15 cellular contexts compared by ENCODE assay signal in the genomic region with DNA sequence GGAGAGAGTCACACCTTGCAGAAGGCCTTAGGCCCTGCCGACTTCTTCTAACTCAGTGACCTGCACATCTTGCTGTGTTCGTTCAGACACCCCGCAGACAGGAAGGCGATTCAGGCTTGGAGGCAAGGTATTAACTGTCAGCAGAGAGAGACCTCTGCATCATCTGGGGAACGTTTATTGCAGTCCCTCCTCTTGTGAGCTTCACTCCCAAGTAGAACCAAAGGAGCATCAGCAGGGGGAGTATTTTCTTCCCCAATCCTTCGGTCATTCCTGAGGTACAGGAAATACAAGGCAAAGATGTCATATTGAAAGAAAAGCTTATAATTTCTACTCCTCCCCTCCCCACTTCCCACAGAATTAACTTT.
A peak's percentile ranks its signal among the peaks of the same experiment; 100 is the strongest.
DNase-seq lines count a peak whose midpoint lies in the region; ATAC-seq and TF ChIP-seq lines count a peak whose summit lies in the region.
"Had no signal": no experiment of that assay in that cellular context is flagged by ENCODE, and none has a peak within 500 bp of the region (broad histone marks: within the 10 kb centered on the region; RNA-seq: fewer than 3 reads in every experiment).

No MANE protein-coding gene starts in this region.

- no peaks in the 10 kb centered on the region for H3K27me3 ChIP-seq in H9 (ENCODE audit: insufficient read depth, low read length)
- no peaks in the 10 kb centered on the region for H3K27me3 ChIP-seq in lower lobe of right lung (ENCODE audit: low read depth)
- no peaks in the 10 kb centered on the region for H3K27me3 ChIP-seq in thyroid gland

- H3K9me3 ChIP-seq in H9 (ENCODE audit: control insufficient read depth, low read depth, low read length), result no peaks in the 10 kb centered on the region
- H3K9me3 ChIP-seq in lower lobe of right lung, result no peaks in the 10 kb centered on the region
- no peaks in the 10 kb centered on the region for H3K9me3 ChIP-seq in thyroid gland

- H3K36me3 ChIP-seq in lower lobe of right lung (no peaks in the 10 kb centered on the region), thyroid gland (no peaks in the 10 kb centered on the region)

- no peak overlapping the region for H3T11ph ChIP-seq in H9 (ENCODE audit: low read length)

- H4K20me1 ChIP-seq in H9 (ENCODE audit: control insufficient read depth, insufficient read depth, insufficient read length), result no peaks in the 10 kb centered on the region

- H3K23ac ChIP-seq in H9 (ENCODE audit: insufficient read length, low read depth, low read length), result no peak overlapping the region

- H3K4ac ChIP-seq in H9 (ENCODE audit: low read depth, low read length), result no peak overlapping the region

- H4K8ac ChIP-seq in H9 (replicated peaks; ENCODE audit: insufficient read length, low read depth, low read length), result no peak overlapping the region

- H2BK12ac ChIP-seq in H9 (ENCODE audit: insufficient read length, low read depth, low read length), result no peak overlapping the region

- no peak overlapping the region for H3K56ac ChIP-seq in H9 (ENCODE audit: insufficient read length, low read depth, low read length)

- no peaks in the 10 kb centered on the region for H3K23me2 ChIP-seq in H9 (ENCODE audit: insufficient read length, low read depth, low read length, poor library complexity, severe bottlenecking)

- TF ChIP-seq POLR2A in thyroid gland (IDR thresholded peaks at IDR 0.05), result no peak

- no peaks in the 10 kb centered on the region for H3K79me2 ChIP-seq in H9 (ENCODE audit: insufficient read depth, low read length)

- no peak for ATAC-seq in lower lobe of right lung
- no peak for ATAC-seq in GM21360 (IDR thresholded peaks at IDR 0.05; ENCODE audit: unreplicated experiment)
- ATAC-seq: effector memory CD8-positive, alpha-beta T cell had no signal

- H3K27ac ChIP-seq in H9 (ENCODE audit: insufficient read length, low read depth, low read length) (no peak overlapping the region), lower lobe of right lung (peak overlapping the region; percentile 51), thyroid gland (peak overlapping the region in 2 of 3 donors; percentile 56 to 57), RWPE1 (no peak overlapping the region)

- peaks cover 23 to 29% of the 10 kb centered on the region in 2 experiments for H3K4me1 Mint-ChIP-seq in H9

- no peak for DNase-seq in H9
- DNase-seq in choroid plexus epithelial cell (ENCODE audit: low read depth), result peak; percentile 64
- DNase-seq in lower lobe of right lung, result no peak
- no peak for DNase-seq in thyroid gland
- no peak for DNase-seq in NCI-H1436 treated with DMSO at 0.1 percent for 48 hours (lab: John Stamatoyannopoulos, UW)
- no peak for DNase-seq in RWPE1 (ENCODE audit: low spot score)
- DNase-seq in NCI-H446 treated with DMSO at 0.1 percent for 48 hours (lab: John Stamatoyannopoulos, UW), result no peak
- DNase-seq: activated CD4-positive, CD25-positive, alpha-beta regulatory T cell treated with anti-CD3 and anti-CD28 coated beads, Interleukin-2, amount 50 U/mL, for 72 hours; activated effector memory CD4-positive, alpha-beta T cell treated with anti-CD3 and anti-CD28 coated beads, Interleukin-2, amount 50 U/mL, for 16 hours; DMS 273 treated with DMSO at 0.1 percent for 48 hours; effector memory CD8-positive, alpha-beta T cell; Karpas-422; kidney glomerular epithelial cell; NCI-H226 had no signal

- H3K9ac ChIP-seq in H9 (ENCODE audit: extremely low read depth, insufficient read length, low read length), result no peak overlapping the region

- POLR2A ChIA-PET in RWPE1 (lab: Yijun Ruan, JAX; ENCODE audit: low non-redundant PET), result no interaction called here

- no peak overlapping the region for H3K14ac ChIP-seq in H9 (ENCODE audit: insufficient read depth, low read length)

- no CpG with 5 or more reads among the region's 6 CpGs for WGBS in H9 (ENCODE audit: extremely low coverage, insufficient read length, low lambda C conversion rate)
- WGBS in thyroid gland, 2 donors, result 75 to 84% methylated on average over 6 of the region's 6 CpGs

- H3K36me3 Mint-ChIP-seq in H9 (ENCODE audit: insufficient read depth in 1 of 3, low read depth in 3 of 3), result no peaks in the 10 kb centered on the region

- intact Hi-C loops in lower lobe of right lung (cut with DNase I) (no loop called here), thyroid gland (cut with DNase I) (no loop called here)

- no peak overlapping the region for H4K5ac ChIP-seq in H9 (ENCODE audit: insufficient read length, low read depth, low read length)

- peak overlapping the region in 1 of 3 experiments; percentile 58; a peak in 3 of 7 replicates for H3K27ac Mint-ChIP-seq in H9

- CTCF ChIA-PET in RWPE1 (lab: Yijun Ruan, JAX), result interaction anchor here (0.7 kb wide), 1 partner anchor 449 kb away, joined by 3 read pairs; no protein-coding TSS in a partner anchor

- no peak overlapping the region for H4K91ac ChIP-seq in H9 (ENCODE audit: insufficient read length, low read depth, low read length)

- no peak overlapping the region for H2AK5ac ChIP-seq in H9 (ENCODE audit: insufficient read length, low read length)

- H2AFZ ChIP-seq in H9 (ENCODE audit: low read length), result no peak overlapping the region

- no peaks in the 10 kb centered on the region for H3K79me1 ChIP-seq in H9 (ENCODE audit: insufficient read depth, low read depth, low read length, poor library complexity, severe bottlenecking)

- H3K4me1 ChIP-seq in H9 (ENCODE audit: insufficient read depth, low read length) (no peaks in the 10 kb centered on the region), lower lobe of right lung (peaks cover 17% of the 10 kb centered on the region), thyroid gland (peaks cover 16 to 22% of the 10 kb centered on the region in 2 donors)

- no peaks in the 10 kb centered on the region for H3K9me3 Mint-ChIP-seq in H9
- H3K9me3 Mint-ChIP-seq: effector memory CD8-positive, alpha-beta T cell had no signal

- no peak overlapping the region for H2BK15ac ChIP-seq in H9 (ENCODE audit: low read depth, low read length)

- no peak overlapping the region for H3K4me2 ChIP-seq in H9 (ENCODE audit: insufficient read depth, insufficient read length, low read length)

- H3K27me3 Mint-ChIP-seq in H9 (ENCODE audit: low read depth), result no peaks in the 10 kb centered on the region
- H3K27me3 Mint-ChIP-seq: effector memory CD8-positive, alpha-beta T cell had no signal

- no peak overlapping the region for H2BK20ac ChIP-seq in H9 (ENCODE audit: low read depth, low read length, poor library complexity, severe bottlenecking)

- no peak overlapping the region for H3K18ac ChIP-seq in H9 (ENCODE audit: insufficient read length, low read depth, low read length)

- H2BK120ac ChIP-seq in H9 (ENCODE audit: low read depth, low read length, poor library complexity, severe bottlenecking), result no peak overlapping the region

- H3K4me3 ChIP-seq in choroid plexus epithelial cell (ENCODE audit: low read depth, low read length) (no peak overlapping the region), lower lobe of right lung (no peak overlapping the region), thyroid gland (replicated peaks in 1 of 3) (no peak overlapping the region)

- TF ChIP-seq CTCF in H9 (conservative IDR thresholded peaks at IDR 0.05) (peak; percentile 37; the same call in 1 of the 3 replicates), choroid plexus epithelial cell (conservative IDR thresholded peaks at IDR 0.05; ENCODE audit: low read depth, low read length) (peak; percentile 40), lower lobe of right lung (IDR thresholded peaks at IDR 0.05) (no peak), thyroid gland (IDR thresholded peaks at IDR 0.05) (no peak), RWPE1 (conservative IDR thresholded peaks at IDR 0.05; ENCODE audit: low read depth) (no peak)

- no peak overlapping the region for H3K4me3 Mint-ChIP-seq in H9
- H3K4me3 Mint-ChIP-seq: effector memory CD8-positive, alpha-beta T cell had no signal

- no peak overlapping the region for H2BK5ac ChIP-seq in H9 (ENCODE audit: insufficient read length, low read length)

Comparison
In these comparisons a context has a peak if more than half of its experiments do, and no peak if none do; other contexts are left out.
1. H3K27ac ChIP-seq: peak in lower lobe of right lung (single experiment) and thyroid gland (2 of 3); none in H9 (single experiment) and RWPE1 (single experiment).
2. CTCF ChIP-seq: peak in H9 (single experiment) and choroid plexus epithelial cell (single experiment); none in lower lobe of right lung (single experiment), thyroid gland (0 of 6) and RWPE1 (single experiment).